ENCODE assay signal across 1 cellular context in the genomic region with DNA sequence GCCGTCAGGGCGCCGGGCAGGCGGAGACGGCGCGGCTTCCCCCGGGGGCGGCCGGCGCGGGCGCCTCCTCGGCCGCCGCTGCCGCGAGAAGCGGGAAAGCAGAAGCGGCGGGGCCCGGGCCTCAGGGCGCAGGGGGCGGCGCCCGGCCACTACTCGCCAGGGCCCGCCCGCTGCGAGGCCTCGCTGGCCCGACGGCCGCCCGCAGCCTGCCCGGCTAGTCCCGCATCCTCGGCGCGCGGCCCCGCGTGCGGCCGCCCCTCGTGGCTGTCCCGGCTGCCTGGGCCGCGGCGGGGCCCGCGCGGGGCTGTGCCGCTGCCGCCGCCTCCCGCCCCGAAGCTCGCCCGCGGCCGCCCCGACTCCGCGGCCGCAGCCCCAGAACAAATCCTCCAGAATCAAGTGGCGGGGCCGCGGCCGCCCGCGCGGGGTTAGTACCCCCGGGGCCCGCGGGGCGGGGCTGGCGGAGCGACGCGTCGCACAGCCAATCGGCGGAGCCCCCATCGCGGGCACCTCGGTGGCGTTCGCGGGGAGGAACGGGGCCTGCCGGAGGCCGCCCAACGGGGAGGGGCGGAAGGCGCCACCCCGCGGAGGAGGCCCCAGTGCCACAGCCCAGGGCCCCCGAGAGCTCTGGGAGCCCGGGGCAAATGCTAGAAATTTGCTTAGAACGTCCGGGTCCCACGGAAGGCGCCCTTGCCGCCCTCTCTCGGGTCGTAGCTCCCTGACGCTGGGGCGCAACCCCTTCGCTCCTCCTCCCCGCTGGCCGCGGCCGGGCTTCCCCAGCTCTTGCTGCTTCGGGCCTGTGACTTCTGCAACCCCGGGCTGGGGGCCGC.
TF ChIP-seq lines count a peak whose summit lies in the region.

A gene (minus strand): TSS at position 401 of the 827 bp plus-strand sequence. CDS start 408 bp downstream, outside the sequence.

TF ChIP-seq in HEK293, 187 proteins besides CTCF, POLR2A, EP300 and RAD21 (continued from another document and continues in another):
- TF ChIP-seq ZIC2 (tag by site-specific recombination; IDR thresholded peaks at IDR 0.05) (peak; percentile 29; the same call in 1 of the 2 replicates), ZNF19 (tag by site-specific recombination; IDR thresholded peaks at IDR 0.05; ENCODE audit: low read depth) (no peak), ZXDB (tag by site-specific recombination; IDR thresholded peaks at IDR 0.05) (peak; percentile 82), ZNF654 (tag by site-specific recombination; IDR thresholded peaks at IDR 0.05; ENCODE audit: low read depth) (no peak), ZNF596 (tag by site-specific recombination; IDR thresholded peaks at IDR 0.05) (no peak), ZNF24 (tag by site-specific recombination; IDR thresholded peaks at IDR 0.05) (no peak), ZNF16 (tag by site-specific recombination; IDR thresholded peaks at IDR 0.05; ENCODE audit: low read depth) (no peak), ZNF707 (tag by site-specific recombination; IDR thresholded peaks at IDR 0.05) (no peak), ZNF701 (tag by site-specific recombination; IDR thresholded peaks at IDR 0.05) (no peak), ZNF311 (tag by site-specific recombination; IDR thresholded peaks at IDR 0.05; ENCODE audit: borderline replicate concordance) (no peak), ZNF747 (tag by site-specific recombination; IDR thresholded peaks at IDR 0.05) (no peak), ZEB2 (tag by site-specific recombination; IDR thresholded peaks at IDR 0.05) (0 out of 2 replicates have a peak, but pooled peaks have one; percentile 24), GFI1B (tag by site-specific recombination; IDR thresholded peaks at IDR 0.05) (no peak), ZBTB20 (tag by site-specific recombination; IDR thresholded peaks at IDR 0.05) (peak; percentile 82; the same call in 1 of the 2 replicates), ZFP41 (tag by site-specific recombination; IDR thresholded peaks at IDR 0.05; ENCODE audit: borderline replicate concordance) (no peak), ZNF366 (tag by site-specific recombination; conservative IDR thresholded peaks at IDR 0.05) (no peak), TRIM28 (IDR thresholded peaks at IDR 0.05; ENCODE audit: borderline replicate concordance, low read length) (no peak), ZNF843 (tag by site-specific recombination; IDR thresholded peaks at IDR 0.05) (no peak), ZNF548 (tag by site-specific recombination; IDR thresholded peaks at IDR 0.05) (no peak), TCF7L2 (IDR thresholded peaks at IDR 0.05; ENCODE audit: borderline replicate concordance, low read depth, low read length) (no peak), ZNF274 (IDR thresholded peaks at IDR 0.05; ENCODE audit: low read length) (no peak), ZNF274 (tag by site-specific recombination; IDR thresholded peaks at IDR 0.05; ENCODE audit: borderline replicate concordance) (no peak), ZNF221 (tag by site-specific recombination; IDR thresholded peaks at IDR 0.05; ENCODE audit: borderline replicate concordance) (no peak), ZNF391 (tag by site-specific recombination; IDR thresholded peaks at IDR 0.05; ENCODE audit: borderline replicate concordance, low read depth) (no peak), ZSCAN16 (tag by site-specific recombination; IDR thresholded peaks at IDR 0.05) (no peak)
- TF ChIP-seq, protein P1, sequence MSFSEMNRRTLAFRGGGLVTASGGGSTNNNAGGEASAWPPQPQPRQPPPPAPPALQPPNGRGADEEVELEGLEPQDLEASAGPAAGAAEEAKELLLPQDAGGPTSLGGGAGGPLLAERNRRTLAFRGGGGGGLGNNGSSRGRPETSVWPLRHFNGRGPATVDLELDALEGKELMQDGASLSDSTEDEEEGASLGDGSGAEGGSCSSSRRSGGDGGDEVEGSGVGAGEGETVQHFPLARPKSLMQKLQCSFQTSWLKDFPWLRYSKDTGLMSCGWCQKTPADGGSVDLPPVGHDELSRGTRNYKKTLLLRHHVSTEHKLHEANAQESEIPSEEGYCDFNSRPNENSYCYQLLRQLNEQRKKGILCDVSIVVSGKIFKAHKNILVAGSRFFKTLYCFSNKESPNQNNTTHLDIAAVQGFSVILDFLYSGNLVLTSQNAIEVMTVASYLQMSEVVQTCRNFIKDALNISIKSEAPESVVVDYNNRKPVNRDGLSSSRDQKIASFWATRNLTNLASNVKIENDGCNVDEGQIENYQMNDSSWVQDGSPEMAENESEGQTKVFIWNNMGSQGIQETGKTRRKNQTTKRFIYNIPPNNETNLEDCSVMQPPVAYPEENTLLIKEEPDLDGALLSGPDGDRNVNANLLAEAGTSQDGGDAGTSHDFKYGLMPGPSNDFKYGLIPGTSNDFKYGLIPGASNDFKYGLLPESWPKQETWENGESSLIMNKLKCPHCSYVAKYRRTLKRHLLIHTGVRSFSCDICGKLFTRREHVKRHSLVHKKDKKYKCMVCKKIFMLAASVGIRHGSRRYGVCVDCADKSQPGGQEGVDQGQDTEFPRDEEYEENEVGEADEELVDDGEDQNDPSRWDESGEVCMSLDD (tag by site-specific recombination; IDR thresholded peaks at IDR 0.05), result peak; percentile 56; the same call in 1 of the 2 replicates
- TF ChIP-seq, protein P2, sequence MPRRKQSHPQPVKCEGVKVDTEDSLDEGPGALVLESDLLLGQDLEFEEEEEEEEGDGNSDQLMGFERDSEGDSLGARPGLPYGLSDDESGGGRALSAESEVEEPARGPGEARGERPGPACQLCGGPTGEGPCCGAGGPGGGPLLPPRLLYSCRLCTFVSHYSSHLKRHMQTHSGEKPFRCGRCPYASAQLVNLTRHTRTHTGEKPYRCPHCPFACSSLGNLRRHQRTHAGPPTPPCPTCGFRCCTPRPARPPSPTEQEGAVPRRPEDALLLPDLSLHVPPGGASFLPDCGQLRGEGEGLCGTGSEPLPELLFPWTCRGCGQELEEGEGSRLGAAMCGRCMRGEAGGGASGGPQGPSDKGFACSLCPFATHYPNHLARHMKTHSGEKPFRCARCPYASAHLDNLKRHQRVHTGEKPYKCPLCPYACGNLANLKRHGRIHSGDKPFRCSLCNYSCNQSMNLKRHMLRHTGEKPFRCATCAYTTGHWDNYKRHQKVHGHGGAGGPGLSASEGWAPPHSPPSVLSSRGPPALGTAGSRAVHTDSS (tag by site-specific recombination; IDR thresholded peaks at IDR 0.05), result no peak
- TF ChIP-seq, protein P3, sequence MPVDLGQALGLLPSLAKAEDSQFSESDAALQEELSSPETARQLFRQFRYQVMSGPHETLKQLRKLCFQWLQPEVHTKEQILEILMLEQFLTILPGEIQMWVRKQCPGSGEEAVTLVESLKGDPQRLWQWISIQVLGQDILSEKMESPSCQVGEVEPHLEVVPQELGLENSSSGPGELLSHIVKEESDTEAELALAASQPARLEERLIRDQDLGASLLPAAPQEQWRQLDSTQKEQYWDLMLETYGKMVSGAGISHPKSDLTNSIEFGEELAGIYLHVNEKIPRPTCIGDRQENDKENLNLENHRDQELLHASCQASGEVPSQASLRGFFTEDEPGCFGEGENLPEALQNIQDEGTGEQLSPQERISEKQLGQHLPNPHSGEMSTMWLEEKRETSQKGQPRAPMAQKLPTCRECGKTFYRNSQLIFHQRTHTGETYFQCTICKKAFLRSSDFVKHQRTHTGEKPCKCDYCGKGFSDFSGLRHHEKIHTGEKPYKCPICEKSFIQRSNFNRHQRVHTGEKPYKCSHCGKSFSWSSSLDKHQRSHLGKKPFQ (tag by site-specific recombination; IDR thresholded peaks at IDR 0.05), result no peak
- TF ChIP-seq, protein P4, sequence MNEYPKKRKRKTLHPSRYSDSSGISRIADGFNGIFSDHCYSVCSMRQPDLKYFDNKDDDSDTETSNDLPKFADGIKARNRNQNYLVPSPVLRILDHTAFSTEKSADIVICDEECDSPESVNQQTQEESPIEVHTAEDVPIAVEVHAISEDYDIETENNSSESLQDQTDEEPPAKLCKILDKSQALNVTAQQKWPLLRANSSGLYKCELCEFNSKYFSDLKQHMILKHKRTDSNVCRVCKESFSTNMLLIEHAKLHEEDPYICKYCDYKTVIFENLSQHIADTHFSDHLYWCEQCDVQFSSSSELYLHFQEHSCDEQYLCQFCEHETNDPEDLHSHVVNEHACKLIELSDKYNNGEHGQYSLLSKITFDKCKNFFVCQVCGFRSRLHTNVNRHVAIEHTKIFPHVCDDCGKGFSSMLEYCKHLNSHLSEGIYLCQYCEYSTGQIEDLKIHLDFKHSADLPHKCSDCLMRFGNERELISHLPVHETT (tag by site-specific recombination; IDR thresholded peaks at IDR 0.05), result no peak
- TF ChIP-seq, protein P5, sequence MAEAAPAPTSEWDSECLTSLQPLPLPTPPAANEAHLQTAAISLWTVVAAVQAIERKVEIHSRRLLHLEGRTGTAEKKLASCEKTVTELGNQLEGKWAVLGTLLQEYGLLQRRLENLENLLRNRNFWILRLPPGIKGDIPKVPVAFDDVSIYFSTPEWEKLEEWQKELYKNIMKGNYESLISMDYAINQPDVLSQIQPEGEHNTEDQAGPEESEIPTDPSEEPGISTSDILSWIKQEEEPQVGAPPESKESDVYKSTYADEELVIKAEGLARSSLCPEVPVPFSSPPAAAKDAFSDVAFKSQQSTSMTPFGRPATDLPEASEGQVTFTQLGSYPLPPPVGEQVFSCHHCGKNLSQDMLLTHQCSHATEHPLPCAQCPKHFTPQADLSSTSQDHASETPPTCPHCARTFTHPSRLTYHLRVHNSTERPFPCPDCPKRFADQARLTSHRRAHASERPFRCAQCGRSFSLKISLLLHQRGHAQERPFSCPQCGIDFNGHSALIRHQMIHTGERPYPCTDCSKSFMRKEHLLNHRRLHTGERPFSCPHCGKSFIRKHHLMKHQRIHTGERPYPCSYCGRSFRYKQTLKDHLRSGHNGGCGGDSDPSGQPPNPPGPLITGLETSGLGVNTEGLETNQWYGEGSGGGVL (tag by site-specific recombination; IDR thresholded peaks at IDR 0.05), result no peak
- TF ChIP-seq, protein P6, sequence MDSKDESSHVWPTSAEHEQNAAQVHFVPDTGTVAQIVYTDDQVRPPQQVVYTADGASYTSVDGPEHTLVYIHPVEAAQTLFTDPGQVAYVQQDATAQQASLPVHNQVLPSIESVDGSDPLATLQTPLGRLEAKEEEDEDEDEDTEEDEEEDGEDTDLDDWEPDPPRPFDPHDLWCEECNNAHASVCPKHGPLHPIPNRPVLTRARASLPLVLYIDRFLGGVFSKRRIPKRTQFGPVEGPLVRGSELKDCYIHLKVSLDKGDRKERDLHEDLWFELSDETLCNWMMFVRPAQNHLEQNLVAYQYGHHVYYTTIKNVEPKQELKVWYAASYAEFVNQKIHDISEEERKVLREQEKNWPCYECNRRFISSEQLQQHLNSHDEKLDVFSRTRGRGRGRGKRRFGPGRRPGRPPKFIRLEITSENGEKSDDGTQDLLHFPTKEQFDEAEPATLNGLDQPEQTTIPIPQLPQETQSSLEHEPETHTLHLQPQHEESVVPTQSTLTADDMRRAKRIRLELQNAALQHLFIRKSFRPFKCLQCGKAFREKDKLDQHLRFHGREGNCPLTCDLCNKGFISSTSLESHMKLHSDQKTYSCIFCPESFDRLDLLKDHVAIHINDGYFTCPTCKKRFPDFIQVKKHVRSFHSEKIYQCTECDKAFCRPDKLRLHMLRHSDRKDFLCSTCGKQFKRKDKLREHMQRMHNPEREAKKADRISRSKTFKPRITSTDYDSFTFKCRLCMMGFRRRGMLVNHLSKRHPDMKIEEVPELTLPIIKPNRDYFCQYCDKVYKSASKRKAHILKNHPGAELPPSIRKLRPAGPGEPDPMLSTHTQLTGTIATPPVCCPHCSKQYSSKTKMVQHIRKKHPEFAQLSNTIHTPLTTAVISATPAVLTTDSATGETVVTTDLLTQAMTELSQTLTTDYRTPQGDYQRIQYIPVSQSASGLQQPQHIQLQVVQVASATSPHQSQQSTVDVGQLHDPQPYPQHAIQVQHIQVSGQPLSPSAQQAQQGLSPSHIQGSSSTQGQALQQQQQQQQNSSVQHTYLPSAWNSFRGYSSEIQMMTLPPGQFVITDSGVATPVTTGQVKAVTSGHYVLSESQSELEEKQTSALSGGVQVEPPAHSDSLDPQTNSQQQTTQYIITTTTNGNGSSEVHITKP (tag by site-specific recombination; IDR thresholded peaks at IDR 0.05), result peak; percentile 82
- TF ChIP-seq, protein P7, sequence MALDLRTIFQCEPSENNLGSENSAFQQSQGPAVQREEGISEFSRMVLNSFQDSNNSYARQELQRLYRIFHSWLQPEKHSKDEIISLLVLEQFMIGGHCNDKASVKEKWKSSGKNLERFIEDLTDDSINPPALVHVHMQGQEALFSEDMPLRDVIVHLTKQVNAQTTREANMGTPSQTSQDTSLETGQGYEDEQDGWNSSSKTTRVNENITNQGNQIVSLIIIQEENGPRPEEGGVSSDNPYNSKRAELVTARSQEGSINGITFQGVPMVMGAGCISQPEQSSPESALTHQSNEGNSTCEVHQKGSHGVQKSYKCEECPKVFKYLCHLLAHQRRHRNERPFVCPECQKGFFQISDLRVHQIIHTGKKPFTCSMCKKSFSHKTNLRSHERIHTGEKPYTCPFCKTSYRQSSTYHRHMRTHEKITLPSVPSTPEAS (tag by site-specific recombination; IDR thresholded peaks at IDR 0.05), result no peak
- TF ChIP-seq, protein P8, sequence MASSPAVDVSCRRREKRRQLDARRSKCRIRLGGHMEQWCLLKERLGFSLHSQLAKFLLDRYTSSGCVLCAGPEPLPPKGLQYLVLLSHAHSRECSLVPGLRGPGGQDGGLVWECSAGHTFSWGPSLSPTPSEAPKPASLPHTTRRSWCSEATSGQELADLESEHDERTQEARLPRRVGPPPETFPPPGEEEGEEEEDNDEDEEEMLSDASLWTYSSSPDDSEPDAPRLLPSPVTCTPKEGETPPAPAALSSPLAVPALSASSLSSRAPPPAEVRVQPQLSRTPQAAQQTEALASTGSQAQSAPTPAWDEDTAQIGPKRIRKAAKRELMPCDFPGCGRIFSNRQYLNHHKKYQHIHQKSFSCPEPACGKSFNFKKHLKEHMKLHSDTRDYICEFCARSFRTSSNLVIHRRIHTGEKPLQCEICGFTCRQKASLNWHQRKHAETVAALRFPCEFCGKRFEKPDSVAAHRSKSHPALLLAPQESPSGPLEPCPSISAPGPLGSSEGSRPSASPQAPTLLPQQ (tag by site-specific recombination; IDR thresholded peaks at IDR 0.05), result 0 out of 2 replicates have a peak, but pooled peaks have one; percentile 17
- TF ChIP-seq, protein P9, sequence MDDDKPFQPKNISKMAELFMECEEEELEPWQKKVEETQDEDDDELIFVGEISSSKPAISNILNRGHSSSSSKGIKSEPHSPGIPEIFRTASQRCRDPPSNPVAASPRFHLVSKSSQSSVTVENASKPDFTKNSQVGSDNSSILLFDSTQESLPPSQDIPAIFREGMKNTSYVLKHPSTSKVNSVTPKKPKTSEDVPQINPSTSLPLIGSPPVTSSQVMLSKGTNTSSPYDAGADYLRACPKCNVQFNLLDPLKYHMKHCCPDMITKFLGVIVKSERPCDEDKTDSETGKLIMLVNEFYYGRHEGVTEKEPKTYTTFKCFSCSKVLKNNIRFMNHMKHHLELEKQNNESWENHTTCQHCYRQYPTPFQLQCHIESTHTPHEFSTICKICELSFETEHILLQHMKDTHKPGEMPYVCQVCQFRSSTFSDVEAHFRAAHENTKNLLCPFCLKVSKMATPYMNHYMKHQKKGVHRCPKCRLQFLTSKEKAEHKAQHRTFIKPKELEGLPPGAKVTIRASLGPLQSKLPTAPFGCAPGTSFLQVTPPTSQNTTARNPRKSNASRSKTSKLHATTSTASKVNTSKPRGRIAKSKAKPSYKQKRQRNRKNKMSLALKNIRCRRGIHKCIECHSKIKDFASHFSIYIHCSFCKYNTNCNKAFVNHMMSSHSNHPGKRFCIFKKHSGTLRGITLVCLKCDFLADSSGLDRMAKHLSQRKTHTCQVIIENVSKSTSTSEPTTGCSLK (tag by site-specific recombination; IDR thresholded peaks at IDR 0.05), result no peak
